In genomic region chr11:119047205-119047604, GRCh38 we compare ENCODE assay signal across 16 cellular contexts.
"Had no signal": no experiment of that assay in that cellular context is flagged by ENCODE, and none has a peak within 500 bp of the region (broad histone marks: within the 10 kb centered on the region; RNA-seq: fewer than 3 reads in every experiment).

No MANE protein-coding gene starts in this region.

- H3K27me3 ChIP-seq: foreskin keratinocyte had no signal

- H3K9me3 ChIP-seq: left ventricle myocardium inferior, lower lobe of right lung had no signal

- H3K27ac Mint-ChIP-seq: memory B cell, mesothelial cell of epicardium, natural killer cell had no signal

- H3K27ac ChIP-seq: foreskin keratinocyte, left ventricle myocardium inferior, lower lobe of right lung had no signal

- DNase-seq: dermis blood vessel endothelial cell; erythroblast; foreskin keratinocyte; immature natural killer cell; left cardiac atrium; left ventricle myocardium inferior; lower lobe of right lung; natural killer cell; stimulated activated CD4-positive, alpha-beta T cell treated with anti-CD3 and anti-CD28 coated beads, Interleukin-2, amount 100 ng/mL, for 24 hours; stimulated activated CD4-positive, alpha-beta T cell treated with anti-CD3 and anti-CD28 coated beads, Interleukin-4, amount 100 ng/mL, for 4 hours; stimulated activated naive CD4-positive, alpha-beta T cell treated with Interleukin-2 at 50 U/mL for 16 hours; trophoblast cell had no signal

- ATAC-seq: foreskin keratinocyte, left cardiac atrium, lower lobe of right lung, natural killer cell, sciatic nerve had no signal

- H3K4me3 Mint-ChIP-seq: immature natural killer cell, memory B cell, mesothelial cell of epicardium, natural killer cell, neural crest cell had no signal

- H3K4me1 Mint-ChIP-seq: mesothelial cell of epicardium, neural crest cell had no signal

- H3K4me3 ChIP-seq: left ventricle myocardium inferior, lower lobe of right lung had no signal

- H3K9me3 Mint-ChIP-seq: immature natural killer cell, memory B cell, mesothelial cell of epicardium, natural killer cell, neural crest cell had no signal

- H3K4me1 ChIP-seq: foreskin keratinocyte, left ventricle myocardium inferior, lower lobe of right lung had no signal

- H3K27me3 Mint-ChIP-seq: memory B cell had no signal
